9 cellular contexts compared by ENCODE assay signal in genomic region chr16:84175351-84176081, GRCh38. TPM values are rescaled to one million over a fixed set of nuclear protein-coding genes. Genes with fewer than 3 reads are reported as not detected.
DNase-seq lines count a peak whose midpoint lies in the region; ATAC-seq and TF ChIP-seq lines count a peak whose summit lies in the region.
"Had no signal": no experiment of that assay in that cellular context is flagged by ENCODE, and none has a peak within 500 bp of the region (broad histone marks: within the 10 kb centered on the region; RNA-seq: fewer than 3 reads in every experiment).

No MANE protein-coding gene starts in this region.

- no peaks in the 10 kb centered on the region for H3K9me3 Mint-ChIP-seq in mesothelial cell of epicardium

- H3K9me3 ChIP-seq in suprapubic skin = no peaks in the 10 kb centered on the region

- WGBS in suprapubic skin = 32% methylated on average over 10 of the region's 10 CpGs

- H3K36me3 ChIP-seq in suprapubic skin = peaks cover 25% of the 10 kb centered on the region

- no peak for TF ChIP-seq POLR2A in suprapubic skin (IDR thresholded peaks at IDR 0.05)

- no peak for TF ChIP-seq EP300 in suprapubic skin (IDR thresholded peaks at IDR 0.05)

- H3K4me1 ChIP-seq in suprapubic skin = peaks cover 32% of the 10 kb centered on the region

- peak overlapping the region; percentile 82 for H3K27ac ChIP-seq in suprapubic skin
- H3K27ac ChIP-seq: cardiac muscle cell had no signal

- no peaks in the 10 kb centered on the region for H3K36me3 Mint-ChIP-seq in mesothelial cell of epicardium

- TF ChIP-seq CTCF in mesothelial cell of epicardium (IDR thresholded peaks at IDR 0.05; ENCODE audit: unreplicated experiment) (peak; percentile 75), suprapubic skin (IDR thresholded peaks at IDR 0.05) (peak; percentile 69 to 84)

- H3K4me1 Mint-ChIP-seq in mesothelial cell of epicardium = peaks cover 16% of the 10 kb centered on the region

- ATAC-seq in GM18498 (IDR thresholded peaks at IDR 0.05; ENCODE audit: unreplicated experiment) = peak; percentile 73
- ATAC-seq in HG02870 (IDR thresholded peaks at IDR 0.05; ENCODE audit: unreplicated experiment) = peak; percentile 74

- no peak overlapping the region for H3K4me3 ChIP-seq in suprapubic skin
- H3K4me3 ChIP-seq: cardiac muscle cell had no signal

- H3K27me3 ChIP-seq in suprapubic skin = no peaks in the 10 kb centered on the region
- H3K27me3 ChIP-seq: cardiac muscle cell had no signal

- H3K4me3 Mint-ChIP-seq in mesothelial cell of epicardium = no peak overlapping the region

- H3K27me3 Mint-ChIP-seq in mesothelial cell of epicardium (ENCODE audit: low read depth) = no peaks in the 10 kb centered on the region

- DNase-seq in NCI-H2029 treated with DMSO at 0.1 percent for 48 hours (lab: John Stamatoyannopoulos, UW) = peak; percentile 15
- peak; percentile 28 to 53 for DNase-seq in activated CD4-positive, alpha-beta T cell treated with anti-CD3 and anti-CD28 coated beads for 4 hours
- peak; percentile 80 for DNase-seq in ecto neural progenitor cell (ENCODE audit: low spot score)
- DNase-seq in mesothelial cell of epicardium (ENCODE audit: low spot score in 2 of 2, unreplicated experiment in 2 of 2) = peak in 1 of 2 experiments; percentile 73
- no peak for DNase-seq in suprapubic skin (ENCODE audit: low spot score in 2 of 2)
- DNase-seq in NCI-H1436 (lab: John Stamatoyannopoulos, UW) = no peak

- H3K27ac Mint-ChIP-seq in mesothelial cell of epicardium = peak overlapping the region; percentile 47

RNA-seq across cellular contexts. Expression of gene TAF1C, which starts 11.3 kb away (rescaled TPM):
- total RNA-seq in mesothelial cell of epicardium = 84.0 to 88.6 TPM (median 84.3 TPM) in 3 replicates
- 10 to 100 TPM; 46.7 to 75.5 (median 55.2) TPM for total RNA-seq in suprapubic skin

RNA-seq across cellular contexts. Expression of gene ADAD2, which starts 15.4 kb away (rescaled TPM):
- total RNA-seq in mesothelial cell of epicardium (0.34 TPM in 1 of 3 replicates, not detected in the others), suprapubic skin (1 to 10 TPM in 3 of 4 donors, not detected in 1; 1.9 to 2.6 (median 2.4) TPM)
- total RNA-seq: cardiac muscle cell had no signal

RNA-seq across cellular contexts. Expression of gene DNAAF1, which starts 30.4 kb away (rescaled TPM):
- total RNA-seq in mesothelial cell of epicardium (0.18 to 0.47 TPM (median 0.22 TPM) in 3 replicates), suprapubic skin (under 1 TPM in 2 of 4 donors, not detected in 2; 0.72 to 0.89 TPM)

RNA-seq across cellular contexts. Expression of gene HSDL1, which starts 30.5 kb away (rescaled TPM):
- total RNA-seq in mesothelial cell of epicardium (47.6 to 50.0 TPM (median 48.9 TPM) in 3 replicates), suprapubic skin (10 to 100 TPM in 3 of 4 donors, 1 to 10 TPM in 1; 8.3 to 22.8 (median 12.4) TPM)

RNA-seq across cellular contexts. Expression of gene MBTPS1, which starts 58.8 kb away (rescaled TPM):
- total RNA-seq in mesothelial cell of epicardium (143 to 146 TPM (median 146 TPM) in 3 replicates), suprapubic skin (100 to 1,000 TPM in 1 of 4 donors, 10 to 100 TPM in 3; 70.0 to 116 (median 86.5) TPM)

Comparison
In these comparisons a context has a peak if more than half of its experiments do, and no peak if none do; other contexts are left out.
1. DNase-seq: peak in NCI-H2029 treated with DMSO at 0.1 percent for 48 hours (single experiment), activated CD4-positive, alpha-beta T cell treated with anti-CD3 and anti-CD28 coated beads for 4 hours (2 of 2) and ecto neural progenitor cell (single experiment); none in suprapubic skin (0 of 2) and NCI-H1436 (single experiment).